40 cellular contexts compared by ENCODE assay signal in genomic region chr11:42138454-42138853, GRCh38.
"Had no signal": no experiment of that assay in that cellular context is flagged by ENCODE, and none has a peak within 500 bp of the region (broad histone marks: within the 10 kb centered on the region; RNA-seq: fewer than 3 reads in every experiment).

No MANE protein-coding gene starts in this region.

- H3K27ac ChIP-seq: adrenal gland, ascending aorta, body of pancreas, brain microvascular endothelial cell, breast epithelium, cardiac muscle cell had no signal

- DNase-seq: activated effector memory CD4-positive, alpha-beta T cell treated with anti-CD3 and anti-CD28 coated beads, Interleukin-2, amount 50 U/mL, for 16 hours; activated effector memory CD4-positive, alpha-beta T cell treated with Interleukin-2 at 50 U/mL for 16 hours; activated gamma-delta T cell; activated gamma-delta T cell treated with Interleukin-2 at 50 U/mL for 16 hours; activated naive CD4-positive, alpha-beta T cell; activated naive CD4-positive, alpha-beta T cell treated with anti-CD3 and anti-CD28 coated beads for 36 hours; activated naive CD4-positive, alpha-beta T cell treated with anti-CD3 and anti-CD28 coated beads, Interleukin-2, amount 10 ng/mL, durations not matched to agents 7 days and 5 days; activated naive CD4-positive, alpha-beta T cell treated with anti-CD3 and anti-CD28 coated beads, Interleukin-2, amount 50 U/mL, for 16 hours; activated naive CD4-positive, alpha-beta T cell treated with Interleukin-2 at 50 U/mL for 16 hours; activated naive CD8-positive, alpha-beta T cell treated with anti-CD3 and anti-CD28 coated beads for 36 hours; activated naive CD8-positive, alpha-beta T cell treated with anti-CD3 and anti-CD28 coated beads, Interleukin-2, amount 10 ng/mL, durations not matched to agents 7 days and 5 days; activated naive CD8-positive, alpha-beta T cell treated with anti-CD3 and anti-CD28 coated beads, Interleukin-2, amount 50 U/mL, for 24 hours; activated T-cell treated with anti-CD3 and anti-CD28 coated beads, Interleukin-2, amount 50 U/mL, for 1 hour; activated T-cell treated with anti-CD3 and anti-CD28 coated beads, Interleukin-2, amount 50 U/mL, for 24 hours; activated T-cell treated with anti-CD3 and anti-CD28 coated beads, Interleukin-2, amount 50 U/mL, for 4 hours; activated T-cell treated with anti-CD3 and anti-CD28 coated beads, Interleukin-2, amount 50 U/mL, for 48 hours; activated T-cell treated with anti-CD3 and anti-CD28 coated beads, Interleukin-2, amount 50 U/mL, for 72 hours; adrenal gland; amniotic stem cell; amygdala; anterior cingulate cortex; aorta; body of pancreas; brain microvascular endothelial cell; caudate nucleus; central memory CD4-positive, alpha-beta T cell; cerebellar nuclear complex had no signal

- H3K4me1 ChIP-seq: adrenal gland, ascending aorta, body of pancreas, breast epithelium had no signal

- H3K27ac Mint-ChIP-seq: activated naive CD4-positive, alpha-beta T cell treated with anti-CD3 and anti-CD28 coated beads for 36 hours; activated naive CD4-positive, alpha-beta T cell treated with anti-CD3 and anti-CD28 coated beads, Interleukin-2, amount 10 ng/mL, durations not matched to agents 7 days and 5 days; activated naive CD4-positive, alpha-beta T cell treated with anti-CD3 and anti-CD28 coated beads, Interleukin-2, amount 50 U/mL, for 24 hours; activated naive CD4-positive, alpha-beta T cell treated with anti-CD3 and anti-CD28 coated beads, Interleukin-2, amount 50 U/mL, for 72 hours; activated naive CD8-positive, alpha-beta T cell; activated naive CD8-positive, alpha-beta T cell treated with anti-CD3 and anti-CD28 coated beads for 36 hours; activated naive CD8-positive, alpha-beta T cell treated with anti-CD3 and anti-CD28 coated beads, Interleukin-2, amount 10 ng/mL, durations not matched to agents 7 days and 5 days; activated naive CD8-positive, alpha-beta T cell treated with anti-CD3 and anti-CD28 coated beads, Interleukin-2, amount 50 U/mL, for 24 hours; activated T-cell treated with anti-CD3 and anti-CD28 coated beads, Interleukin-2, amount 50 U/mL, for 24 hours; activated T-cell treated with anti-CD3 and anti-CD28 coated beads, Interleukin-2, amount 50 U/mL, for 72 hours; activated T-helper 1 cell treated with anti-CD3 and anti-CD28 coated beads, Interleukin-12 subunit alpha, Interleukin-12 subunit beta, Interleukin-2, Interleukin-4 antibody, amounts not matched to agents 30 ng/mL and 10 ng/mL and 1 ng/mL, durations not matched to agents 14 hours and 24 hours and 36 hours; activated T-helper 17 cell treated with anti-CD3 and anti-CD28 coated beads, Interleukin-2, amount 50 U/mL, for 72 hours; activated T-helper 2 cell treated with anti-CD3 and anti-CD28 coated beads, Interferon-gamma antibody, Interleukin-2, Interleukin-4, amounts not matched to agents 10 μg/mL and 5 μg/mL and 100 μg/mL, durations not matched to agents 14 hours and 24 hours and 36 hours; brain had no signal

- H3K36me3 ChIP-seq: adrenal gland, ascending aorta, brain microvascular endothelial cell, breast epithelium, cardiac muscle cell had no signal

- H3K9me3 ChIP-seq: adrenal gland, ascending aorta, body of pancreas, breast epithelium had no signal

- ATAC-seq: activated naive CD4-positive, alpha-beta T cell treated with anti-CD3 and anti-CD28 coated beads, Interleukin-2, amount 50 U/mL, for 72 hours; activated naive CD8-positive, alpha-beta T cell treated with anti-CD3 and anti-CD28 coated beads, Interleukin-2, amount 50 U/mL, for 24 hours; activated T-cell treated with anti-CD3 and anti-CD28 coated beads, Interleukin-2, amount 50 U/mL, for 4 hours; activated T-cell treated with anti-CD3 and anti-CD28 coated beads, Interleukin-2, amount 50 U/mL, for 72 hours; activated T-helper 17 cell treated with anti-CD3 and anti-CD28 coated beads, Interleukin-2, amount 50 U/mL, for 72 hours; body of pancreas had no signal

- H3K36me3 Mint-ChIP-seq: activated naive CD4-positive, alpha-beta T cell treated with anti-CD3 and anti-CD28 coated beads, Interleukin-2, amount 10 ng/mL, durations not matched to agents 7 days and 5 days; activated naive CD4-positive, alpha-beta T cell treated with anti-CD3 and anti-CD28 coated beads, Interleukin-2, amount 50 U/mL, for 24 hours; activated naive CD4-positive, alpha-beta T cell treated with anti-CD3 and anti-CD28 coated beads, Interleukin-2, amount 50 U/mL, for 72 hours; activated naive CD8-positive, alpha-beta T cell; activated naive CD8-positive, alpha-beta T cell treated with anti-CD3 and anti-CD28 coated beads for 36 hours; activated naive CD8-positive, alpha-beta T cell treated with anti-CD3 and anti-CD28 coated beads, Interleukin-2, amount 10 ng/mL, durations not matched to agents 7 days and 5 days; brain had no signal

- H3K9me3 Mint-ChIP-seq: central memory CD8-positive, alpha-beta T cell had no signal

- H3K4me3 ChIP-seq: adrenal gland, ascending aorta, body of pancreas, breast epithelium, cardiac muscle cell had no signal

- H3K4me3 Mint-ChIP-seq: activated naive CD4-positive, alpha-beta T cell treated with anti-CD3 and anti-CD28 coated beads for 36 hours; activated naive CD4-positive, alpha-beta T cell treated with anti-CD3 and anti-CD28 coated beads, Interleukin-2, amount 10 ng/mL, durations not matched to agents 7 days and 5 days; activated naive CD4-positive, alpha-beta T cell treated with anti-CD3 and anti-CD28 coated beads, Interleukin-2, amount 50 U/mL, for 24 hours; activated naive CD8-positive, alpha-beta T cell; activated naive CD8-positive, alpha-beta T cell treated with anti-CD3 and anti-CD28 coated beads for 36 hours; activated naive CD8-positive, alpha-beta T cell treated with anti-CD3 and anti-CD28 coated beads, Interleukin-2, amount 10 ng/mL, durations not matched to agents 7 days and 5 days; activated naive CD8-positive, alpha-beta T cell treated with anti-CD3 and anti-CD28 coated beads, Interleukin-2, amount 50 U/mL, for 24 hours; activated T-cell treated with anti-CD3 and anti-CD28 coated beads, Interleukin-2, amount 50 U/mL, for 24 hours; activated T-cell treated with anti-CD3 and anti-CD28 coated beads, Interleukin-2, amount 50 U/mL, for 4 hours; activated T-cell treated with anti-CD3 and anti-CD28 coated beads, Interleukin-2, amount 50 U/mL, for 72 hours; activated T-helper 1 cell treated with anti-CD3 and anti-CD28 coated beads, Interleukin-12 subunit alpha, Interleukin-12 subunit beta, Interleukin-2, Interleukin-4 antibody, amounts not matched to agents 30 ng/mL and 10 ng/mL and 1 ng/mL, durations not matched to agents 14 hours and 24 hours and 36 hours; activated T-helper 17 cell treated with anti-CD3 and anti-CD28 coated beads, Interleukin-2, amount 50 U/mL, for 72 hours; brain; central memory CD8-positive, alpha-beta T cell had no signal

- H3K27me3 ChIP-seq: adrenal gland, ascending aorta, body of pancreas, brain microvascular endothelial cell, breast epithelium, cardiac muscle cell had no signal

- H3K4me1 Mint-ChIP-seq: activated naive CD4-positive, alpha-beta T cell treated with anti-CD3 and anti-CD28 coated beads, Interleukin-2, amount 10 ng/mL, durations not matched to agents 7 days and 5 days; activated naive CD4-positive, alpha-beta T cell treated with anti-CD3 and anti-CD28 coated beads, Interleukin-2, amount 50 U/mL, for 24 hours; activated naive CD8-positive, alpha-beta T cell treated with anti-CD3 and anti-CD28 coated beads for 36 hours; activated naive CD8-positive, alpha-beta T cell treated with anti-CD3 and anti-CD28 coated beads, Interleukin-2, amount 10 ng/mL, durations not matched to agents 7 days and 5 days; activated naive CD8-positive, alpha-beta T cell treated with anti-CD3 and anti-CD28 coated beads, Interleukin-2, amount 50 U/mL, for 24 hours; activated T-helper 17 cell treated with anti-CD3 and anti-CD28 coated beads, Interleukin-2, amount 50 U/mL, for 72 hours; brain; central memory CD8-positive, alpha-beta T cell had no signal

- H3K27me3 Mint-ChIP-seq: activated naive CD4-positive, alpha-beta T cell treated with anti-CD3 and anti-CD28 coated beads, Interleukin-2, amount 10 ng/mL, durations not matched to agents 7 days and 5 days; activated naive CD4-positive, alpha-beta T cell treated with anti-CD3 and anti-CD28 coated beads, Interleukin-2, amount 50 U/mL, for 24 hours; activated naive CD8-positive, alpha-beta T cell; activated naive CD8-positive, alpha-beta T cell treated with anti-CD3 and anti-CD28 coated beads for 36 hours; activated naive CD8-positive, alpha-beta T cell treated with anti-CD3 and anti-CD28 coated beads, Interleukin-2, amount 10 ng/mL, durations not matched to agents 7 days and 5 days; activated naive CD8-positive, alpha-beta T cell treated with anti-CD3 and anti-CD28 coated beads, Interleukin-2, amount 50 U/mL, for 24 hours; activated T-cell treated with anti-CD3 and anti-CD28 coated beads, Interleukin-2, amount 50 U/mL, for 24 hours; activated T-helper 17 cell treated with anti-CD3 and anti-CD28 coated beads, Interleukin-2, amount 50 U/mL, for 72 hours; brain; central memory CD8-positive, alpha-beta T cell had no signal

- FAIRE-seq: astrocyte, bronchial epithelial cell had no signal
